In the genomic region with DNA sequence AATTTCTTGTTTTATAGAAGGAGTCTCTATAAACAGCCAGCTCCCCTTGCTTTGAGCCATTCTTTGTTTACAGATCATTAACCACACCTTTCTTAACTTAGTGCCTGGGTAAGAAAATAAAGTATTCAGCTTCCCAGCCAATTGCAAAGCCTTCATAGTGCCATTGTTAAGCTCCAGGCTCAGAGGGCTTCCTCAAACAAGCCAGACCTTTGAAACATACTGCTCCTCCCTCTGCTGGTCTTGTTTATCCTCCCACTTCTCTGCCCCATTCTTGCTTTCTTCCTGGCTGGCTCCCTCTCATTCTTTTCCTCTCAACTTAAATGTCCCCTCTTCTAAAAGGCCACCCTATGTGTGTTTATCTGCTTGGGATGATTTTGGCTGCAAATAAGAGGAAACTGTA, we compare ENCODE assay signal across 18 cellular contexts.
DNase-seq lines count a peak whose midpoint lies in the region; ATAC-seq and TF ChIP-seq lines count a peak whose summit lies in the region.
"Had no signal": no experiment of that assay in that cellular context is flagged by ENCODE, and none has a peak within 500 bp of the region (broad histone marks: within the 10 kb centered on the region; RNA-seq: fewer than 3 reads in every experiment).

No MANE protein-coding gene starts in this region.

- no peaks in the 10 kb centered on the region for H3K27me3 ChIP-seq in mucosa of rectum (ENCODE audit: control insufficient read depth in 2 of 2, insufficient read depth in 2 of 2, low read length in 2 of 2)
- H3K27me3 ChIP-seq in HAP-1 (ENCODE audit: low read depth), result no peaks in the 10 kb centered on the region
- H3K27me3 ChIP-seq: esophagus muscularis mucosa, SJSA1, suprapubic skin had no signal

- no peak overlapping the region for H3K4me3 Mint-ChIP-seq in CD14-positive monocyte
- H3K4me3 Mint-ChIP-seq in activated T-helper 17 cell treated with anti-CD3 and anti-CD28 coated beads, Interleukin-2, amount 50 U/mL, for 72 hours, result no peak overlapping the region

- no peak overlapping the region for H3K27ac Mint-ChIP-seq in CD14-positive monocyte
- no peak overlapping the region for H3K27ac Mint-ChIP-seq in activated T-helper 17 cell treated with anti-CD3 and anti-CD28 coated beads, Interleukin-2, amount 50 U/mL, for 72 hours

- H3K9me3 ChIP-seq in mucosa of rectum (ENCODE audit: control insufficient read depth in 2 of 2, low read length in 2 of 2), result no peaks in the 10 kb centered on the region
- no peaks in the 10 kb centered on the region for H3K9me3 ChIP-seq in HAP-1
- H3K9me3 ChIP-seq: esophagus muscularis mucosa, SJSA1, suprapubic skin had no signal

- H3K9me3 Mint-ChIP-seq in CD14-positive monocyte, result peaks cover 0 to 5% (median 2%) of the 10 kb centered on the region in 7 donors
- H3K9me3 Mint-ChIP-seq in activated T-helper 17 cell treated with anti-CD3 and anti-CD28 coated beads, Interleukin-2, amount 50 U/mL, for 72 hours, result no peaks in the 10 kb centered on the region

- H3K9ac ChIP-seq in mucosa of rectum (ENCODE audit: low read depth in 1 of 2, low read length in 2 of 2), result no peak overlapping the region

- in situ Hi-C loops in HAP-1 (cut with MboI; ENCODE audit: low sequenced_read_pairs), result no loop called here

- no peaks in the 10 kb centered on the region for H3K27me3 Mint-ChIP-seq in CD14-positive monocyte (ENCODE audit: low read depth in 3 of 3)
- no peaks in the 10 kb centered on the region for H3K27me3 Mint-ChIP-seq in activated T-helper 17 cell treated with anti-CD3 and anti-CD28 coated beads, Interleukin-2, amount 50 U/mL, for 72 hours

- H3K4me1 ChIP-seq in mucosa of rectum (ENCODE audit: control insufficient read depth in 2 of 2, insufficient read depth in 2 of 2, low read length in 2 of 2) (peaks cover 9 to 17% of the 10 kb centered on the region in 2 donors), HAP-1 (no peaks in the 10 kb centered on the region)
- H3K4me1 ChIP-seq: esophagus muscularis mucosa, SJSA1, suprapubic skin had no signal

- H3K4me1 Mint-ChIP-seq in CD14-positive monocyte, result no peaks in the 10 kb centered on the region
- no peaks in the 10 kb centered on the region for H3K4me1 Mint-ChIP-seq in activated T-helper 17 cell treated with anti-CD3 and anti-CD28 coated beads, Interleukin-2, amount 50 U/mL, for 72 hours

- H3K36me3 ChIP-seq in mucosa of rectum (ENCODE audit: control insufficient read depth in 2 of 2, insufficient read depth in 2 of 2, low read length in 2 of 2) (no peaks in the 10 kb centered on the region), HAP-1 (replicated peaks) (no peaks in the 10 kb centered on the region)
- H3K36me3 ChIP-seq: esophagus muscularis mucosa, SJSA1, suprapubic skin had no signal

- no peak for ATAC-seq in activated T-helper 17 cell treated with anti-CD3 and anti-CD28 coated beads, Interleukin-2, amount 50 U/mL, for 72 hours (replicated peaks)

- DNase-seq in ELF-1 (ENCODE audit: low read depth, low spot score) (peak; percentile 24), NCI-H2081 treated with DMSO at 0.1 percent for 48 hours (lab: John Stamatoyannopoulos, UW) (peak; percentile 2), epithelial cell of proximal tubule (ENCODE audit: low read depth) (no peak), CD14-positive monocyte (ENCODE audit: low spot score) (no peak), HAP-1 (ENCODE audit: low spot score in 2 of 2) (no peak), SHP77 treated with DMSO at 0.1 percent for 48 hours (lab: John Stamatoyannopoulos, UW) (no peak)
- DNase-seq: activated effector memory CD4-positive, alpha-beta T cell treated with anti-CD3 and anti-CD28 coated beads, Interleukin-2, amount 50 U/mL, for 16 hours; Calu3; kidney glomerular epithelial cell; NCI-H1436 treated with DMSO at 0.1 percent for 48 hours; NCI-H446 treated with DMSO at 0.1 percent for 48 hours; retina; T1000 had no signal

- peak; percentile 21 for TF ChIP-seq CTCF in epithelial cell of proximal tubule (conservative IDR thresholded peaks at IDR 0.05; ENCODE audit: low read depth, low read length)
- TF ChIP-seq CTCF in CD14-positive monocyte (IDR thresholded peaks at IDR 0.05), result no peak

- H3K4me3 ChIP-seq in epithelial cell of proximal tubule (ENCODE audit: low read depth, low read length) (no peak overlapping the region), mucosa of rectum (ENCODE audit: low read length in 2 of 2) (no peak overlapping the region), HAP-1 (no peak overlapping the region)
- H3K4me3 ChIP-seq: esophagus muscularis mucosa, SJSA1, suprapubic skin had no signal

- intact Hi-C loops in CD14-positive monocyte (cut with micrococcal nuclease), result no loop called here

- peak overlapping the region; percentile 28 to 42 for H3K27ac ChIP-seq in mucosa of rectum (ENCODE audit: low read depth in 2 of 2, low read length in 2 of 2)
- H3K27ac ChIP-seq: esophagus muscularis mucosa, SJSA1, suprapubic skin had no signal

- H3K36me3 Mint-ChIP-seq in CD14-positive monocyte, result no peaks in the 10 kb centered on the region
- H3K36me3 Mint-ChIP-seq in activated T-helper 17 cell treated with anti-CD3 and anti-CD28 coated beads, Interleukin-2, amount 50 U/mL, for 72 hours (ENCODE audit: low read depth), result no peaks in the 10 kb centered on the region

Comparison
In these comparisons a context has a peak if more than half of its experiments do, and no peak if none do; other contexts are left out.
1. DNase-seq: peak in ELF-1 (single experiment) and NCI-H2081 treated with DMSO at 0.1 percent for 48 hours (single experiment); none in epithelial cell of proximal tubule (single experiment), CD14-positive monocyte (single experiment), HAP-1 (0 of 2) and SHP77 treated with DMSO at 0.1 percent for 48 hours (single experiment).